Comparison of ENCODE assay signal across 8 cellular contexts in genomic region chr11:48055292-48056132, GRCh38.
DNase-seq lines count a peak whose midpoint lies in the region; ATAC-seq, FAIRE-seq and TF ChIP-seq lines count a peak whose summit lies in the region.

No MANE protein-coding gene starts in this region.

- no peak for DNase-seq in GM12892 (ENCODE audit: insufficient read length)
- peak; percentile 61 for DNase-seq in MV-4-11 (lab: John Stamatoyannopoulos, UW)
- DNase-seq in activated CD8-positive, alpha-beta memory T cell treated with anti-CD3 and anti-CD28 coated beads, Interleukin-2, amount 50 U/mL, for 48 hours: peak; percentile 76
- DNase-seq in iPS-NIHi11 (ENCODE audit: low spot score): peak; percentile 20
- DNase-seq in stimulated activated CD8-positive, alpha-beta memory T cell treated with anti-CD3 and anti-CD28 coated beads, Interleukin-15, amount 100 ng/mL, for 48 hours (ENCODE audit: low read depth in 2 of 2): peak; percentile 42 to 56
- DNase-seq in NCI-H1436 (lab: John Stamatoyannopoulos, UW): no peak
- no peak for DNase-seq in NCI-H2081 treated with DMSO at 0.1 percent for 48 hours (lab: John Stamatoyannopoulos, UW)

- FAIRE-seq in GM12892 (lab: Jason Lieb, UNC): peak; percentile 76

- ATAC-seq in GM21367 (IDR thresholded peaks at IDR 0.05; ENCODE audit: unreplicated experiment): no peak

- TF ChIP-seq POLR2A in GM12892 (IDR thresholded peaks at IDR 0.05; ENCODE audit: low read depth, low read length): no peak

Comparison
In these comparisons a context has a peak if more than half of its experiments do, and no peak if none do; other contexts are left out.
1. DNase-seq: peak in MV-4-11 (single experiment), activated CD8-positive, alpha-beta memory T cell treated with anti-CD3 and anti-CD28 coated beads, Interleukin-2, amount 50 U/mL, for 48 hours (single experiment), iPS-NIHi11 (single experiment) and stimulated activated CD8-positive, alpha-beta memory T cell treated with anti-CD3 and anti-CD28 coated beads, Interleukin-15, amount 100 ng/mL, for 48 hours (2 of 2); none in GM12892 (single experiment), NCI-H1436 (single experiment) and NCI-H2081 treated with DMSO at 0.1 percent for 48 hours (single experiment).